ENCODE assay signal across 8 cellular contexts in the genomic region with DNA sequence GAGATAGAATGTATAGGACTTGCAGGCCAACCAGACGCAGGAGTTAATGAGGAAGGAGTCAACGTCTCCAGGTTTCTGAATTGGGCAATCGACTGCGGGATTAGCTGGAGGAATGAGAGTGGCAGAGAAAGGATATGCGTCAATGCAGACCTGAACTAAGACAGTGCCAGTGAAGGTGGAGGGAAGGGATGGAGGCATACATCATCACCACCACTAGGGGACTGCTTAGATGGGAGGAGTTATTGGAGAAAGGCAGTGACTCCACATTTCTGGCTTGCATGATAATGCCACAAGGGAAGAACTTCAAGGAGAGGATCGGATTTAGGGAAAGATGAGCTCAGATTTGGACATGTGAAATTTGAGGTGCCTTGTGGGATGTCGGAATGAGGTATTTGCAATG. TPM values are rescaled to one million over a fixed set of nuclear protein-coding genes. Genes with fewer than 3 reads are reported as not detected.
DNase-seq lines count a peak whose midpoint lies in the region; ATAC-seq and TF ChIP-seq lines count a peak whose summit lies in the region.

No MANE protein-coding gene starts in this region.

- H3K4me1 ChIP-seq in left ventricle myocardium inferior (no peaks in the 10 kb centered on the region), heart left ventricle (no peaks in the 10 kb centered on the region), tibial nerve (no peaks in the 10 kb centered on the region), aorta (ENCODE audit: control insufficient read depth in 1 of 2, insufficient read depth in 2 of 2, low read length in 2 of 2) (no peaks in the 10 kb centered on the region)

- H3K27me3 ChIP-seq in left ventricle myocardium inferior (ENCODE audit: low read depth) (peaks cover 28% of the 10 kb centered on the region), heart left ventricle (no peaks in the 10 kb centered on the region), tibial nerve (no peaks in the 10 kb centered on the region), aorta (ENCODE audit: control insufficient read depth in 1 of 2, insufficient read depth in 2 of 2, low read length in 1 of 2) (no peaks in the 10 kb centered on the region)

- no peak for DNase-seq in left ventricle myocardium inferior
- DNase-seq in heart left ventricle = no peak
- DNase-seq in RWPE1 (ENCODE audit: low spot score) = peak; percentile 41
- DNase-seq in foreskin fibroblast = peak; percentile 33 to 64
- DNase-seq in tibial nerve (ENCODE audit: low spot score in 2 of 2) = no peak
- DNase-seq in aorta = no peak
- no peak for DNase-seq in GOT3 (lab: John Stamatoyannopoulos, UW)

- TF ChIP-seq POLR2A in heart left ventricle (IDR thresholded peaks at IDR 0.05) = no peak
- TF ChIP-seq POLR2A in tibial nerve (IDR thresholded peaks at IDR 0.05) = no peak

- H3K27ac ChIP-seq in left ventricle myocardium inferior (replicated peaks) (no peak overlapping the region), heart left ventricle (no peak overlapping the region), RWPE1 (no peak overlapping the region), tibial nerve (no peak overlapping the region), aorta (ENCODE audit: low read depth in 1 of 2, low read length in 2 of 2) (no peak overlapping the region)

- TF ChIP-seq CTCF in left ventricle myocardium inferior (IDR thresholded peaks at IDR 0.05; ENCODE audit: borderline replicate concordance) (peak; percentile 46), heart left ventricle (IDR thresholded peaks at IDR 0.05) (peak in 5 of 12 donors; percentile 7 to 23 (median 17)), RWPE1 (conservative IDR thresholded peaks at IDR 0.05; ENCODE audit: low read depth) (no peak; the same call in 1 of the 2 replicates), foreskin fibroblast (IDR thresholded peaks at IDR 0.05; ENCODE audit: low read depth, low read length) (peak; percentile 60), tibial nerve (IDR thresholded peaks at IDR 0.05) (peak in 3 of 5 experiments; percentile 10 to 23 (median 23))

- CTCF ChIA-PET in RWPE1 (lab: Yijun Ruan, JAX) = interaction anchor here (0.6 to 1.1 kb wide), 7 partner anchors 17 to 1839 kb away, joined by 3 to 4 read pairs (median 3); partner anchors contain the start of gene VASH2

- no peak for ATAC-seq in heart left ventricle
- peak; percentile 63 for ATAC-seq in HG03378 (IDR thresholded peaks at IDR 0.05; ENCODE audit: unreplicated experiment)
- no peak for ATAC-seq in aorta (ENCODE audit: low FRiP score)

- H3K36me3 ChIP-seq in left ventricle myocardium inferior (no peaks in the 10 kb centered on the region), heart left ventricle (no peaks in the 10 kb centered on the region), tibial nerve (no peaks in the 10 kb centered on the region), aorta (ENCODE audit: control insufficient read depth in 1 of 2, insufficient read depth in 2 of 2, low read length in 1 of 2) (no peaks in the 10 kb centered on the region)

- H3K4me3 ChIP-seq in left ventricle myocardium inferior (no peak overlapping the region), heart left ventricle (no peak overlapping the region), foreskin fibroblast (ENCODE audit: low read depth in 1 of 2, low read length in 2 of 2) (no peak overlapping the region), tibial nerve (no peak overlapping the region), aorta (ENCODE audit: low read length in 2 of 2) (no peak overlapping the region)

- POLR2A ChIA-PET in RWPE1 (lab: Yijun Ruan, JAX; ENCODE audit: low non-redundant PET) = no interaction called here

- no peaks in the 10 kb centered on the region for H3K9me3 ChIP-seq in left ventricle myocardium inferior (replicated peaks)
- H3K9me3 ChIP-seq in heart left ventricle = no peaks in the 10 kb centered on the region
- no peaks in the 10 kb centered on the region for H3K9me3 ChIP-seq in tibial nerve
- no peaks in the 10 kb centered on the region for H3K9me3 ChIP-seq in aorta (ENCODE audit: control insufficient read depth, low read length)

- intact Hi-C loops in left ventricle myocardium inferior (cut with micrococcal nuclease) (no loop called here), heart left ventricle (cut with DNase I) (no loop called here), aorta (cut with DNase I) (no loop called here)

- WGBS in heart left ventricle, 4 donors = 82 to 84% (median 84%) methylated on average over 7 of the region's 7 CpGs
- 76 to 79% methylated on average over 7 of the region's 7 CpGs for WGBS in tibial nerve, 2 donors
- WGBS in aorta, 2 donors = 82 to 84% methylated on average over 7 of the region's 7 CpGs

- no peak for TF ChIP-seq EP300 in tibial nerve (IDR thresholded peaks at IDR 0.05)

RNA-seq across cellular contexts. Expression of gene VASH2, which starts 17.4 kb away (rescaled TPM):
- 1.2 TPM for total RNA-seq in left ventricle myocardium inferior
- total RNA-seq in heart left ventricle = 1 to 10 TPM in 1 of 9 donors, under 1 TPM in 7, not detected in 1; 0.20 to 2.6 (median 0.63) TPM
- polyA plus RNA-seq in heart left ventricle = under 1 TPM; 0.19 to 0.51 TPM
- under 1 TPM; under 0.01 to 0.63 (median 0.35) TPM for total RNA-seq in tibial nerve
- 1 to 10 TPM in 1 of 2 donors, under 1 TPM in 1; 0.29 to 1.8 TPM for total RNA-seq in aorta
- under 1 TPM; 0.26 to 0.38 TPM for polyA plus RNA-seq in aorta

RNA-seq across cellular contexts. Expression of gene ANGEL2, which starts 47.9 kb away (rescaled TPM):
- total RNA-seq in left ventricle myocardium inferior (16.4 TPM), heart left ventricle (10 to 100 TPM; 10.8 to 26.6 (median 15.4) TPM), tibial nerve (10 to 100 TPM; 52.2 to 74.5 (median 68.8) TPM), aorta (10 to 100 TPM; 33.5 to 40.4 TPM)
- polyA plus RNA-seq in heart left ventricle (10 to 100 TPM in 1 of 2 donors, 1 to 10 TPM in 1; 9.2 to 10.6 TPM), aorta (10 to 100 TPM; 10.6 to 24.7 TPM)

Comparison
In these comparisons a context has a peak if more than half of its experiments do, and no peak if none do; other contexts are left out.
1. DNase-seq: peak in RWPE1 (single experiment) and foreskin fibroblast (2 of 2); none in left ventricle myocardium inferior (single experiment), heart left ventricle (0 of 5), tibial nerve (0 of 2), aorta (0 of 2) and GOT3 (single experiment).